ENCODE assay signal across 17 cellular contexts in genomic region chrX:361231-362145, GRCh38.
"Had no signal": no experiment of that assay in that cellular context is flagged by ENCODE, and none has a peak within 500 bp of the region (broad histone marks: within the 10 kb centered on the region; RNA-seq: fewer than 3 reads in every experiment).

No MANE protein-coding gene starts in this region.

- H3K27me3 Mint-ChIP-seq: activated CD4-positive, alpha-beta T cell treated with anti-CD3 and anti-CD28 coated beads, Interleukin-2, amount 10 ng/mL, durations not matched to agents 24 days and 14 days; activated naive CD8-positive, alpha-beta T cell treated with anti-CD3 and anti-CD28 coated beads, Interleukin-2, amount 50 U/mL, for 24 hours; activated T-cell treated with anti-CD3 and anti-CD28 coated beads, Interleukin-2, amount 50 U/mL, for 24 hours had no signal

- H3K4me3 ChIP-seq: esophagus muscularis mucosa, gastroesophageal sphincter, lung had no signal

- H3K27me3 ChIP-seq: esophagus muscularis mucosa, gastroesophageal sphincter had no signal

- H3K4me3 Mint-ChIP-seq: activated CD4-positive, alpha-beta T cell treated with anti-CD3 and anti-CD28 coated beads, Interleukin-2, amount 10 ng/mL, durations not matched to agents 24 days and 14 days; activated CD8-positive, alpha-beta T cell treated with anti-CD3 and anti-CD28 coated beads, Interleukin-2, amount 10 ng/mL, durations not matched to agents 7 days and 5 days; activated naive CD8-positive, alpha-beta T cell treated with anti-CD3 and anti-CD28 coated beads, Interleukin-2, amount 50 U/mL, for 24 hours; activated T-cell treated with anti-CD3 and anti-CD28 coated beads, Interleukin-2, amount 50 U/mL, for 24 hours; mesothelial cell of epicardium; nephron progenitor cell had no signal

- ATAC-seq: activated CD8-positive, alpha-beta T cell treated with anti-CD3 and anti-CD28 coated beads, Interleukin-2, amount 10 ng/mL, durations not matched to agents 7 days and 5 days; activated naive CD8-positive, alpha-beta T cell treated with anti-CD3 and anti-CD28 coated beads, Interleukin-2, amount 50 U/mL, for 24 hours; gastroesophageal sphincter had no signal

- H3K4me1 ChIP-seq: esophagus muscularis mucosa, gastroesophageal sphincter had no signal

- DNase-seq: activated CD4-positive, alpha-beta T cell treated with anti-CD3 and anti-CD28 coated beads, Interleukin-2, amount 10 ng/mL, durations not matched to agents 24 days and 14 days; activated CD8-positive, alpha-beta T cell treated with anti-CD3 and anti-CD28 coated beads, Interleukin-2, amount 10 ng/mL, durations not matched to agents 7 days and 5 days; activated naive CD4-positive, alpha-beta T cell treated with Interleukin-2 at 50 U/mL for 16 hours; activated naive CD8-positive, alpha-beta T cell treated with anti-CD3 and anti-CD28 coated beads, Interleukin-2, amount 50 U/mL, for 24 hours; activated T-cell treated with anti-CD3 and anti-CD28 coated beads, Interleukin-2, amount 50 U/mL, for 24 hours; anterior cingulate cortex; effector CD4-positive, alpha-beta T cell; left cardiac atrium; nephron progenitor cell; occipital lobe; stimulated activated CD4-positive, alpha-beta T cell treated with anti-CD3 and anti-CD28 coated beads, Interleukin-2, amount 100 ng/mL, for 48 hours; T1000 had no signal

- H3K27ac ChIP-seq: esophagus muscularis mucosa, gastroesophageal sphincter had no signal

- H3K27ac Mint-ChIP-seq: activated CD4-positive, alpha-beta T cell treated with anti-CD3 and anti-CD28 coated beads, Interleukin-2, amount 10 ng/mL, durations not matched to agents 24 days and 14 days; activated CD8-positive, alpha-beta T cell treated with anti-CD3 and anti-CD28 coated beads, Interleukin-2, amount 10 ng/mL, durations not matched to agents 7 days and 5 days; activated naive CD8-positive, alpha-beta T cell treated with anti-CD3 and anti-CD28 coated beads, Interleukin-2, amount 50 U/mL, for 24 hours; activated T-cell treated with anti-CD3 and anti-CD28 coated beads, Interleukin-2, amount 50 U/mL, for 24 hours; activated T-helper 2 cell treated with anti-CD3 and anti-CD28 coated beads, Interferon-gamma antibody, Interleukin-2, Interleukin-4, amounts not matched to agents 10 μg/mL and 5 μg/mL and 100 μg/mL, durations not matched to agents 14 hours and 24 hours and 36 hours; mesothelial cell of epicardium; nephron progenitor cell had no signal
